ENCODE assay signal across 19 cellular contexts in genomic region chr17:45905812-45906211, GRCh38. TPM values are rescaled to one million over a fixed set of nuclear protein-coding genes. Genes with fewer than 3 reads are reported as not detected.
DNase-seq lines count a peak whose midpoint lies in the region; ATAC-seq lines count a peak whose summit lies in the region.
"Had no signal": no experiment of that assay in that cellular context is flagged by ENCODE, and none has a peak within 500 bp of the region (broad histone marks: within the 10 kb centered on the region; RNA-seq: fewer than 3 reads in every experiment).

No MANE protein-coding gene starts in this region.

- no peak overlapping the region for H2BK120ac ChIP-seq in neuronal stem cell (ENCODE audit: low read depth, low read length)

- H2BK5ac ChIP-seq in neuronal stem cell (ENCODE audit: low read length): peak overlapping the region; percentile 68

- H3K27me3 ChIP-seq in neuronal stem cell (ENCODE audit: control insufficient read depth in 3 of 3, insufficient read depth in 3 of 3, low read depth in 1 of 3, low read length in 3 of 3): peaks cover 0 to 54% (median 8%) of the 10 kb centered on the region in 3 experiments

- H3K14ac ChIP-seq in neuronal stem cell (ENCODE audit: low read length): no peak overlapping the region

- H3K79me1 ChIP-seq in neuronal stem cell (ENCODE audit: low read depth, low read length): no peaks in the 10 kb centered on the region

- no peak overlapping the region for H3K23ac ChIP-seq in neuronal stem cell (ENCODE audit: low read depth, low read length, poor library complexity)

- no peak overlapping the region for H2BK15ac ChIP-seq in neuronal stem cell (ENCODE audit: low read length)

- no peak overlapping the region for H3K4ac ChIP-seq in neuronal stem cell (ENCODE audit: low read length)

- no peak overlapping the region for H2AFZ ChIP-seq in neuronal stem cell (ENCODE audit: low read length)

- H3K27ac ChIP-seq in neuronal stem cell (replicated peaks; ENCODE audit: low read length): no peak overlapping the region
- H3K27ac ChIP-seq: C4-2B had no signal

- H2AK5ac ChIP-seq in neuronal stem cell (ENCODE audit: low read depth, low read length): no peak overlapping the region

- H3K4me1 ChIP-seq in neuronal stem cell (ENCODE audit: control insufficient read depth in 2 of 2, insufficient read depth in 1 of 2, low read depth in 1 of 2, low read length in 2 of 2): peaks cover 0 to 2% of the 10 kb centered on the region in 2 donors

- H3K9me3 ChIP-seq in neuronal stem cell (replicated peaks in 1 of 2; ENCODE audit: control insufficient read depth in 2 of 2, insufficient read depth in 1 of 2, low read depth in 1 of 2, low read length in 2 of 2): no peaks in the 10 kb centered on the region

- no peak for ATAC-seq in HG03280 (IDR thresholded peaks at IDR 0.05; ENCODE audit: unreplicated experiment)
- ATAC-seq: natural killer cell treated with Interleukin-12 subunit alpha and Interleukin-12 subunit beta and Interleukin-15 and Interleukin-18, amount 100 ng/mL, for 72 hours; sciatic nerve had no signal

- no peak overlapping the region for H4K8ac ChIP-seq in neuronal stem cell (ENCODE audit: low read depth, low read length)

- H3K4me3 ChIP-seq in neuronal stem cell (ENCODE audit: low read length in 2 of 2): no peak overlapping the region

- DNase-seq in NCI-H748 (lab: John Stamatoyannopoulos, UW; ENCODE audit: unreplicated experiment): peak; percentile 15
- no peak for DNase-seq in NCI-H748 treated with DMSO at 0.1 percent for 48 hours (lab: John Stamatoyannopoulos, UW)
- DNase-seq in NCI-H1092 (lab: John Stamatoyannopoulos, UW): peak; percentile 25
- DNase-seq in SK-N-DZ (ENCODE audit: low spot score): peak; percentile 51
- DNase-seq in neuronal stem cell (ENCODE audit: low spot score): no peak
- no peak for DNase-seq in SKM-1 (lab: John Stamatoyannopoulos, UW; ENCODE audit: unreplicated experiment)
- DNase-seq in NCI-H2227 (lab: John Stamatoyannopoulos, UW; ENCODE audit: unreplicated experiment): no peak
- DNase-seq: ACHN; activated naive CD4-positive, alpha-beta T cell treated with anti-CD3 and anti-CD28 coated beads, Interleukin-2, amount 10 ng/mL, durations not matched to agents 7 days and 5 days; activated T-cell treated with anti-CD3 and anti-CD28 coated beads, Interleukin-2, amount 50 U/mL, for 48 hours; immature natural killer cell; NCI-H187; NCI-H510A treated with DMSO at 0.1 percent for 48 hours; stimulated activated CD8-positive, alpha-beta memory T cell treated with anti-CD3 and anti-CD28 coated beads, Interleukin-4, amount 100 ng/mL, for 48 hours; T-helper 1 cell had no signal

- no peak overlapping the region for H2BK12ac ChIP-seq in neuronal stem cell (ENCODE audit: low read length)

- WGBS in neuronal stem cell (ENCODE audit: extremely low coverage in 2 of 2, insufficient read length in 2 of 2, insufficient replicate concordance in 1 of 2), 2 donors: no CpG with 5 or more reads among the region's 4 CpGs

- H3K36me3 ChIP-seq in neuronal stem cell (replicated peaks in 1 of 2; ENCODE audit: control insufficient read depth in 2 of 2, insufficient read depth in 2 of 2, low read length in 2 of 2): no peaks in the 10 kb centered on the region

- H3K4me2 ChIP-seq in neuronal stem cell (ENCODE audit: insufficient read depth, low read length, poor library complexity, severe bottlenecking): no peak overlapping the region

- no peak overlapping the region for H4K91ac ChIP-seq in neuronal stem cell (ENCODE audit: low read depth, low read length, poor library complexity)

- no peak overlapping the region for H3K9ac ChIP-seq in neuronal stem cell (ENCODE audit: low read depth, low read length, poor library complexity)

- H3K18ac ChIP-seq in neuronal stem cell (ENCODE audit: low read length): peak overlapping the region; percentile 30

RNA-seq across cellular contexts. Expression of gene MAPT, which starts 11.5 kb away (rescaled TPM):
- 20.5 and 21.3 TPM in 2 replicates for polyA plus RNA-seq in SK-N-DZ (2014; cell fraction: cytosol; rRNA removed)
- polyA plus RNA-seq in SK-N-DZ (2014; cell fraction: nucleus; rRNA removed): 9.5 and 12.6 TPM in 2 replicates
- 2.6 TPM for polyA plus RNA-seq in neuronal stem cell (2013, experiment 1 of 2)
- polyA plus RNA-seq in neuronal stem cell (2013, experiment 2 of 2): 2.8 TPM

Comparison
In these comparisons a context has a peak if more than half of its experiments do, and no peak if none do; other contexts are left out.
1. DNase-seq: peak in NCI-H748 (single experiment), NCI-H1092 (single experiment) and SK-N-DZ (single experiment); none in NCI-H748 treated with DMSO at 0.1 percent for 48 hours (single experiment), neuronal stem cell (single experiment), SKM-1 (single experiment) and NCI-H2227 (single experiment).